In the genomic region with DNA sequence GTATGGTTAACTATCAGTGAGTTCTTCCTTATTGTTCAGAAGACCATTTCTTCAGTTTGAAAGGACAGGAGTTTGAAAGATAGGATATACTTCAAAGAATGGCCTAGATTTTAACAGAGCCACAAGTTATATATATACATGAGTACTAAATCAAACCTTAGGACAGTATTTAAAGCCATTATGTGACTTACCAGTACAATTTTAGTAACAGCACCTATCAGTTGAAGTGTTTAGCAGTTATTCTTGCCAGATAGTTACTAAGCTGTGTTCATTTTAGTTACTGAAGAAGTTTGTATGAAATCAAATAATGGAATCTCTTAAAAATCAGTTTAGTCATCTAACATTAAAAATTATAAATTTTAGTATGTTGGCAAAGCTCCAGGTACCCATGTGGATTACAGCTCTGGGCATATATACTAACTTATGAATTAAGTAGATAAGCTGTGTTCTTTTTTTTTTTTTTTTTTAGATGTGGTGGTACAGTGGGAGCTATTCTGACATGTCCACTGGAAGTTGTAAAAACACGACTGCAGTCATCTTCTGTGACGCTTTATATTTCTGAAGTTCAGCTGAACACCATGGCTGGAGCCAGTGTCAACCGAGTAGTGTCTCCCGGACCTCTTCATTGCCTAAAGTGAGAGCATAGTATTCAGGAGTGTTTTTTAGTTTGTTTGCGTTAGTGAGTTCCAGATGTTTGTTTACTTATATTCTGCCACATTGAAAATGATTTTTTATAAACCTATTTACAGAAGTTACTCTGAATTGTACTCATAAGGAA, we compare ENCODE assay signal across 18 cellular contexts.
"Had no signal": no experiment of that assay in that cellular context is flagged by ENCODE, and none has a peak within 500 bp of the region (broad histone marks: within the 10 kb centered on the region; RNA-seq: fewer than 3 reads in every experiment).

No MANE protein-coding gene starts in this region.

- ATAC-seq: sciatic nerve; stimulated activated memory B cell treated with anti-CD40 and anti-IgM and Interleukin-4, amounts not matched to agents 10 μg/mL and 1 μg/mL and 100 μg/mL, for 72 hours had no signal

- H3K27ac ChIP-seq: prostate gland, spleen had no signal

- H3K27ac Mint-ChIP-seq: activated B cell treated with CpG ODN at 0.5 μM for 24 hours; activated CD4-positive, alpha-beta T cell treated with anti-CD3 and anti-CD28 coated beads, Interleukin-2, amount 10 ng/mL, durations not matched to agents 24 days and 14 days; activated naive CD8-positive, alpha-beta T cell; stimulated activated memory B cell treated with anti-CD40 and anti-IgM and Interleukin-4, amounts not matched to agents 10 μg/mL and 1 μg/mL and 100 μg/mL, for 72 hours had no signal

- DNase-seq: activated B cell treated with CpG ODN at 0.5 μM for 24 hours; activated CD4-positive, alpha-beta T cell treated with anti-CD3 and anti-CD28 coated beads, Interleukin-2, amount 10 ng/mL, durations not matched to agents 24 days and 14 days; activated gamma-delta T cell treated with Interleukin-2 at 50 U/mL for 16 hours; amniotic stem cell; effector CD8-positive, alpha-beta T cell; foreskin melanocyte; head of caudate nucleus; mesendoderm; occipital lobe; spleen; T-helper 2 cell had no signal

- H3K4me1 ChIP-seq: prostate gland had no signal

- H3K4me3 ChIP-seq: body of pancreas, prostate gland, spleen had no signal

- H3K4me3 Mint-ChIP-seq: activated B cell treated with CpG ODN at 0.5 μM for 24 hours; activated CD4-positive, alpha-beta T cell treated with anti-CD3 and anti-CD28 coated beads, Interleukin-2, amount 10 ng/mL, durations not matched to agents 24 days and 14 days; activated naive CD8-positive, alpha-beta T cell; nephron; stimulated activated memory B cell treated with anti-CD40 and anti-IgM and Interleukin-4, amounts not matched to agents 10 μg/mL and 1 μg/mL and 100 μg/mL, for 72 hours had no signal

- FAIRE-seq: endothelial cell of umbilical vein had no signal

- H3K9me3 Mint-ChIP-seq: activated B cell treated with CpG ODN at 0.5 μM for 24 hours; activated CD4-positive, alpha-beta T cell treated with anti-CD3 and anti-CD28 coated beads, Interleukin-2, amount 10 ng/mL, durations not matched to agents 24 days and 14 days; nephron; stimulated activated memory B cell treated with anti-CD40 and anti-IgM and Interleukin-4, amounts not matched to agents 10 μg/mL and 1 μg/mL and 100 μg/mL, for 72 hours had no signal

- H3K27me3 ChIP-seq: body of pancreas, spleen had no signal

- H3K9me3 ChIP-seq: prostate gland, spleen had no signal

- H3K27me3 Mint-ChIP-seq: activated B cell treated with CpG ODN at 0.5 μM for 24 hours; activated CD4-positive, alpha-beta T cell treated with anti-CD3 and anti-CD28 coated beads, Interleukin-2, amount 10 ng/mL, durations not matched to agents 24 days and 14 days; activated naive CD8-positive, alpha-beta T cell; stimulated activated memory B cell treated with anti-CD40 and anti-IgM and Interleukin-4, amounts not matched to agents 10 μg/mL and 1 μg/mL and 100 μg/mL, for 72 hours had no signal
